ENCODE assay signal across 18 cellular contexts in genomic region chr11:113550179-113550578, GRCh38.
A peak's percentile ranks its signal among the peaks of the same experiment; 100 is the strongest.
DNase-seq lines count a peak whose midpoint lies in the region; ATAC-seq, FAIRE-seq and TF ChIP-seq lines count a peak whose summit lies in the region.
"Had no signal": no experiment of that assay in that cellular context is flagged by ENCODE, and none has a peak within 500 bp of the region (broad histone marks: within the 10 kb centered on the region; RNA-seq: fewer than 3 reads in every experiment).

No MANE protein-coding gene starts in this region.

- H3K79me2 ChIP-seq in SK-N-SH (ENCODE audit: insufficient read depth) (no peaks in the 10 kb centered on the region), K562 (ENCODE audit: control insufficient read depth, insufficient read depth, low read length) (no peaks in the 10 kb centered on the region)

- no TSS peak for BruUV-seq in K562 (replicated peaks; lab: Mats Ljungman, UMichigan)

- WGBS in SK-N-SH (ENCODE audit: low lambda C conversion rate): 33% methylated on average over 2 of the region's 2 CpGs
- 40% methylated on average over 2 of the region's 2 CpGs for WGBS in K562 (ENCODE audit: insufficient coverage, low coverage, missing lambda C conversion rate)

- H3K9me2 ChIP-seq in SK-N-SH: no peaks in the 10 kb centered on the region

- H3K36me3 ChIP-seq in SK-N-SH (replicated peaks in 1 of 2; ENCODE audit: control insufficient read depth in 1 of 2, insufficient read depth in 2 of 2, low read length in 1 of 2): no peaks in the 10 kb centered on the region
- no peaks in the 10 kb centered on the region for H3K36me3 ChIP-seq in K562 (ENCODE audit: control insufficient read depth, insufficient read depth, low read length)
- H3K36me3 ChIP-seq: SJCRH30, spleen, tibial nerve had no signal

- intact Hi-C loops in K562 (cut with micrococcal nuclease): no loop called here

- peak; percentile 15 for FAIRE-seq in K562 (lab: Jason Lieb, UNC)
- FAIRE-seq: endometrium, islet of Langerhans had no signal

- H3F3A ChIP-seq in SK-N-SH (replicated peaks; ENCODE audit: insufficient read depth): peaks cover 3% of the 10 kb centered on the region

- H2AFZ ChIP-seq in SK-N-SH (ENCODE audit: low read depth): no peak overlapping the region
- peak overlapping the region; percentile 84 for H2AFZ ChIP-seq in K562 (ENCODE audit: low read depth, low read length)

- H3K9me3 ChIP-seq in SK-N-SH (no peaks in the 10 kb centered on the region), K562 (replicated peaks; ENCODE audit: control insufficient read depth, insufficient read depth, low read depth, low read length) (no peaks in the 10 kb centered on the region)
- H3K9me3 ChIP-seq: SJCRH30, spleen, tibial nerve had no signal

- H3K9ac ChIP-seq in SK-N-SH (no peak overlapping the region), K562 (ENCODE audit: insufficient read depth in 1 of 2, low read depth in 2 of 2, low read length in 2 of 2) (peak overlapping the region in 1 of 2 experiments; percentile 12; a peak in 1 of 4 replicates)

- ATAC-seq in SK-N-SH treated with all-trans-retinoic acid at 6 μM for 48 hours (no peak; the same call in 2 of the 3 replicates), K562 (peak; percentile 36)
- ATAC-seq: activated CD8-positive, alpha-beta T cell treated with anti-CD3 and anti-CD28 coated beads for 36 hours; natural killer cell had no signal

- TF ChIP-seq CTCF in SK-N-SH (IDR thresholded peaks at IDR 0.05) (no peak), K562 (IDR thresholded peaks at IDR 0.05 in 2 of 3, conservative IDR thresholded peaks at IDR 0.05 in 1 of 3; ENCODE audit: insufficient read depth in 2 of 3, low read depth in 1 of 3, low read length in 3 of 3) (no peak)

- peak overlapping the region in 1 of 2 experiments; percentile 97; a peak in 2 of 4 replicates for H3K27ac ChIP-seq in SK-N-SH (ENCODE audit: low read depth in 2 of 2, low read length in 1 of 2)
- H3K27ac ChIP-seq in K562 (ENCODE audit: extremely low read depth, low read depth, low read length): no peak overlapping the region; the same call in 2 of the 3 replicates
- H3K27ac ChIP-seq: SJCRH30, spleen, tibial nerve had no signal

- H3K4me1 ChIP-seq in SK-N-SH (ENCODE audit: control insufficient read depth in 1 of 2, insufficient read depth in 2 of 2, low read depth in 1 of 2, low read length in 1 of 2) (peaks cover 0 to 38% of the 10 kb centered on the region in 2 experiments; a peak in 3 of 4 replicates), K562 (replicated peaks in 1 of 2; ENCODE audit: control insufficient read depth in 2 of 2, insufficient read depth in 2 of 2, low read length in 2 of 2) (peaks cover 4 to 34% of the 10 kb centered on the region in 2 experiments; a peak in 4 of 5 replicates)
- H3K4me1 ChIP-seq: spleen had no signal

- CTCF ChIA-PET in SK-N-SH (lab: Yijun Ruan, JAX) (interaction anchor here (0.9 to 5.0 kb wide), 2 partner anchors 18 to 181 kb away, joined by 3 to 26 read pairs; no protein-coding TSS in a partner anchor), K562 (lab: Yijun Ruan, JAX; ENCODE audit: low intra/inter-chr PET ratio) (no interaction called here)

- H4K20me1 ChIP-seq in SK-N-SH (ENCODE audit: insufficient read depth): no peaks in the 10 kb centered on the region
- H4K20me1 ChIP-seq in K562 (replicated peaks; ENCODE audit: control insufficient read depth, insufficient read depth, low read length): no peaks in the 10 kb centered on the region

- peak; percentile 44 for DNase-seq in SK-N-SH
- DNase-seq in NCI-H2227 treated with DMSO at 0.1 percent for 48 hours (lab: John Stamatoyannopoulos, UW): peak; percentile 75
- no peak for DNase-seq in K562 (ENCODE audit: extremely low read depth in 1 of 4, low spot score in 3 of 4)
- no peak for DNase-seq in DMS 273 treated with DMSO at 0.1 percent for 48 hours (lab: John Stamatoyannopoulos, UW)
- DNase-seq in SHP77 treated with DMSO at 0.1 percent for 48 hours (lab: John Stamatoyannopoulos, UW): no peak
- no peak for DNase-seq in activated CD4-positive, alpha-beta T cell treated with anti-CD3 and anti-CD28 coated beads, Interleukin-2, amount 50 U/mL, for 4 hours
- no peak for DNase-seq in NCI-H1694 treated with DMSO at 0.1 percent for 48 hours (lab: John Stamatoyannopoulos, UW)
- DNase-seq: activated CD8-positive, alpha-beta T cell treated with anti-CD3 and anti-CD28 coated beads for 36 hours; activated T-cell treated with anti-CD3 and anti-CD28 coated beads, Interleukin-2, amount 50 U/mL, for 48 hours; C1 segment of cervical spinal cord; mesenchymal stem cell; natural killer cell; SJCRH30; spleen had no signal

- H3K4me3 ChIP-seq in SK-N-SH (ENCODE audit: low read depth in 2 of 2, low read length in 1 of 2) (no peak overlapping the region), K562 (no peak overlapping the region)
- H3K4me3 ChIP-seq: SJCRH30, spleen, tibial nerve had no signal

- no peaks in the 10 kb centered on the region for H3K9me1 ChIP-seq in K562 (ENCODE audit: control insufficient read depth, insufficient read depth, low read length)

- TF ChIP-seq POLR2A in K562 (conservative IDR thresholded peaks at IDR 0.05): no peak

- in situ Hi-C loops in K562 (cut with MboI): no loop called here

- H3K27me3 ChIP-seq in SK-N-SH (ENCODE audit: insufficient read depth) (no peaks in the 10 kb centered on the region), K562 (ENCODE audit: control insufficient read depth in 2 of 2, insufficient read depth in 2 of 2, low read length in 2 of 2) (no peaks in the 10 kb centered on the region)
- H3K27me3 ChIP-seq: SJCRH30, tibial nerve had no signal

- POLR2A ChIA-PET in SK-N-SH (lab: Yijun Ruan, JAX) (no interaction called here), K562 (lab: Yijun Ruan, JAX) (no interaction called here)

- no peak overlapping the region for H3K4me2 ChIP-seq in SK-N-SH
- H3K4me2 ChIP-seq in K562 (ENCODE audit: insufficient read depth, low read length): 0 out of 2 replicates have a peak overlapping the region, but pooled peaks have one; percentile 0

- peak in 1 of 2 experiments; percentile 93; a peak in 2 of 4 replicates for TF ChIP-seq EP300 in SK-N-SH (IDR thresholded peaks at IDR 0.05; ENCODE audit: borderline replicate concordance in 1 of 2, low read depth in 1 of 2, low read length in 1 of 2)
- no peak for TF ChIP-seq EP300 in K562 (IDR thresholded peaks at IDR 0.05; ENCODE audit: low read length)

- TF ChIP-seq RAD21 in SK-N-SH (IDR thresholded peaks at IDR 0.05; ENCODE audit: low read length) (peak; percentile 1; the same call in 1 of the 2 replicates), K562 (CRISPR knock-in tag; conservative IDR thresholded peaks at IDR 0.05 in 1 of 2, IDR thresholded peaks at IDR 0.05 in 1 of 2) (no peak)

TF ChIP-seq in SK-N-SH, 30 proteins besides CTCF, POLR2A, EP300 and RAD21:
- TF ChIP-seq GATA2 (CRISPR knock-in tag; IDR thresholded peaks at IDR 0.05): peak; percentile 80
- peak; percentile 49; the same call in 1 of the 2 replicates for TF ChIP-seq MXI1 (IDR thresholded peaks at IDR 0.05; ENCODE audit: low read depth, low read length)
- peak; percentile 61 for TF ChIP-seq CHD2 (IDR thresholded peaks at IDR 0.05; ENCODE audit: low read length, partially characterized antibody)
- no peak for TF ChIP-seq FOSL2 (IDR thresholded peaks at IDR 0.05; ENCODE audit: borderline replicate concordance, low read depth)
- 0 out of 2 replicates have a peak, but pooled peaks have one; percentile 34 for TF ChIP-seq FOXJ3 (CRISPR knock-in tag; IDR thresholded peaks at IDR 0.05)
- TF ChIP-seq RCOR1 (IDR thresholded peaks at IDR 0.05; ENCODE audit: low read length): peak; percentile 83; the same call in 1 of the 2 replicates

TF ChIP-seq in SK-N-SH treated with all-trans-retinoic acid at 6 μM for 48 hours, 23 proteins besides CTCF, POLR2A, EP300 and RAD21 (continues in another document):
- TF ChIP-seq TCF4 (CRISPR knock-in tag; IDR thresholded peaks at IDR 0.05; ENCODE audit: borderline replicate concordance) (no peak), ZNF70 (CRISPR knock-in tag; IDR thresholded peaks at IDR 0.05) (no peak), ESRRG (CRISPR knock-in tag; IDR thresholded peaks at IDR 0.05) (no peak), CSRNP3 (CRISPR knock-in tag; IDR thresholded peaks at IDR 0.05) (no peak), OSR1 (CRISPR knock-in tag; IDR thresholded peaks at IDR 0.05) (no peak), ZNF8 (CRISPR knock-in tag; IDR thresholded peaks at IDR 0.05) (no peak), TOX (CRISPR knock-in tag; IDR thresholded peaks at IDR 0.05; ENCODE audit: borderline replicate concordance) (no peak), GLIS3 (CRISPR knock-in tag; IDR thresholded peaks at IDR 0.05) (no peak)

TF ChIP-seq in K562, 482 proteins besides CTCF, POLR2A, EP300 and RAD21 (continues in another document):
- no peak for TF ChIP-seq TRIM28 (IDR thresholded peaks at IDR 0.05)
- TF ChIP-seq CCAR2 (IDR thresholded peaks at IDR 0.05; ENCODE audit: low read depth, low read length): no peak

Comparison
In these comparisons a context has a peak if more than half of its experiments do, and no peak if none do; other contexts are left out.
1. DNase-seq: peak in SK-N-SH (single experiment) and NCI-H2227 treated with DMSO at 0.1 percent for 48 hours (single experiment); none in K562 (0 of 4), DMS 273 treated with DMSO at 0.1 percent for 48 hours (single experiment), SHP77 treated with DMSO at 0.1 percent for 48 hours (single experiment), activated CD4-positive, alpha-beta T cell treated with anti-CD3 and anti-CD28 coated beads, Interleukin-2, amount 50 U/mL, for 4 hours (0 of 2) and NCI-H1694 treated with DMSO at 0.1 percent for 48 hours (single experiment).
2. Of the 27 proteins assayed by ChIP-seq in both K562 and SK-N-SH: peak only in K562: none; only in SK-N-SH: CHD2, FOXJ3, GATA2, MXI1, RAD21 and RCOR1; in both: none; in neither: 20; mixed calls (peak in some experiments, not most) for 1.